1 cellular context compared by ENCODE assay signal in genomic region chr1:221772107-221772506, GRCh38.
TF ChIP-seq lines count a peak whose summit lies in the region.

No MANE protein-coding gene starts in this region.

TF ChIP-seq in GM12878, 131 proteins besides CTCF, POLR2A, EP300 and RAD21:
- TF ChIP-seq RUNX3 (IDR thresholded peaks at IDR 0.05; ENCODE audit: low read length) = peak; percentile 12; the same call in 1 of the 2 replicates
- TF ChIP-seq, protein P1, sequence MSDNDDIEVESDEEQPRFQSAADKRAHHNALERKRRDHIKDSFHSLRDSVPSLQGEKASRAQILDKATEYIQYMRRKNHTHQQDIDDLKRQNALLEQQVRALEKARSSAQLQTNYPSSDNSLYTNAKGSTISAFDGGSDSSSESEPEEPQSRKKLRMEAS (IDR thresholded peaks at IDR 0.05; ENCODE audit: low read depth, low read length) = no peak
